ENCODE assay signal across 17 cellular contexts in the genomic region with DNA sequence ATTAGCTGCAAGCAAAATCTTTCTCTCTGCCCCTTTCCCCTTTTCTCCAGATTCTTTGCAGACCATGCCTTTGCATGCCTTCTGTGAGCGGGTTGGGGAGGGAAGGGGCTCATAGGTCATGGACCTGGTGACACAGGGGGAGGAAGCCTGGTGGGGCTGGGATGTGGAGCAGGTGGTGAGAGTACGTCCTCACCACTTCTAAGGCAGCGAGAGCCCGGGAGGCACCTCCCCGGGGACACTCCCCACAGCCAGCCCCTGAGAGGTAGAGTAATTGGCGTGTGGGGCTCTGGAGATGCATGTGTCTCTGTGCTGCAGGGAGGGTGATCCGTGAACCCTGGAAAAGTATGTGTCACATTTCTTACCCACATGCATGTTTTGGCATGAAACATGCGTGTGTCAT.
"Had no signal": no experiment of that assay in that cellular context is flagged by ENCODE, and none has a peak within 500 bp of the region (broad histone marks: within the 10 kb centered on the region; RNA-seq: fewer than 3 reads in every experiment).

No MANE protein-coding gene starts in this region.

- ATAC-seq: left lobe of liver; naive thymus-derived CD4-positive, alpha-beta T cell; sciatic nerve had no signal

- DNase-seq: dermis blood vessel endothelial cell; endodermal cell; foreskin melanocyte; islet precursor cell; mammary epithelial cell; naive thymus-derived CD4-positive, alpha-beta T cell; spleen; stimulated activated CD4-positive, alpha-beta T cell treated with anti-CD3 and anti-CD28 coated beads, Interleukin-15, amount 100 ng/mL, for 24 hours; stimulated activated CD4-positive, alpha-beta T cell treated with anti-CD3 and anti-CD28 coated beads, Interleukin-1b, Interleukin-23, amount 100 ng/mL, for 48 hours; stimulated activated CD4-positive, alpha-beta T cell treated with anti-CD3 and anti-CD28 coated beads, Interleukin-4, amount 100 ng/mL, for 24 hours; stimulated activated naive CD4-positive, alpha-beta T cell; stomach; substantia nigra had no signal

- H3K27ac ChIP-seq: spleen, stomach had no signal

- H3K9me3 ChIP-seq: spleen, stomach had no signal

- H3K4me3 ChIP-seq: spleen, stomach had no signal

- H3K27ac Mint-ChIP-seq: endodermal cell, type B pancreatic cell had no signal

- H3K9me3 Mint-ChIP-seq: endodermal cell, neural crest cell, type B pancreatic cell had no signal

- H3K4me3 Mint-ChIP-seq: endodermal cell; naive thymus-derived CD4-positive, alpha-beta T cell; neural crest cell; type B pancreatic cell had no signal

- H3K27me3 Mint-ChIP-seq: naive thymus-derived CD4-positive, alpha-beta T cell; type B pancreatic cell had no signal

- H3K27me3 ChIP-seq: spleen, stomach had no signal
